ENCODE assay signal across 30 cellular contexts in genomic region chr2:178506949-178507348, GRCh38.
"Had no signal": no experiment of that assay in that cellular context is flagged by ENCODE, and none has a peak within 500 bp of the region (broad histone marks: within the 10 kb centered on the region; RNA-seq: fewer than 3 reads in every experiment).

No MANE protein-coding gene starts in this region.

- H3K4me3 ChIP-seq: adrenal gland, cardiac muscle cell, coronary artery, dorsolateral prefrontal cortex, gastrocnemius medialis, hepatocyte, mucosa of descending colon, ovary, skin epidermis, tibial artery had no signal

- ATAC-seq: sciatic nerve; stimulated activated memory B cell treated with anti-CD40 and anti-IgM and Interleukin-4, amounts not matched to agents 10 μg/mL and 1 μg/mL and 100 μg/mL, for 72 hours; stimulated activated naive CD8-positive, alpha-beta T cell treated with anti-CD3 and anti-CD28 coated beads, Interleukin-15, amount 100 ng/mL, for 72 hours had no signal

- H3K27ac Mint-ChIP-seq: activated CD4-positive, alpha-beta memory T cell treated with anti-CD3 and anti-CD28 coated beads, Interleukin-2, amount 10 ng/mL, durations not matched to agents 7 days and 5 days; activated CD4-positive, alpha-beta T cell treated with anti-CD3 and anti-CD28 coated beads, Interleukin-2, amount 10 ng/mL, durations not matched to agents 7 days and 5 days; activated naive CD8-positive, alpha-beta T cell; brain; nephron progenitor cell; progenitor cell of endocrine pancreas; WTC11 had no signal

- H3K27me3 Mint-ChIP-seq: activated CD4-positive, alpha-beta memory T cell treated with anti-CD3 and anti-CD28 coated beads, Interleukin-2, amount 10 ng/mL, durations not matched to agents 7 days and 5 days; activated CD4-positive, alpha-beta T cell treated with anti-CD3 and anti-CD28 coated beads, Interleukin-2, amount 10 ng/mL, durations not matched to agents 7 days and 5 days; activated naive CD8-positive, alpha-beta T cell; brain; progenitor cell of endocrine pancreas; stimulated activated memory B cell treated with anti-CD40 and anti-IgM and Interleukin-4, amounts not matched to agents 10 μg/mL and 1 μg/mL and 100 μg/mL, for 72 hours; stimulated activated naive CD8-positive, alpha-beta T cell treated with anti-CD3 and anti-CD28 coated beads, Interleukin-15, amount 100 ng/mL, for 72 hours had no signal

- H3K9me3 ChIP-seq: adrenal gland, gastrocnemius medialis, mucosa of descending colon, ovary, tibial artery had no signal

- H3K36me3 ChIP-seq: ovary had no signal

- DNase-seq: activated CD4-positive, alpha-beta memory T cell treated with anti-CD3 and anti-CD28 coated beads, Interleukin-2, amount 10 ng/mL, durations not matched to agents 7 days and 5 days; activated CD4-positive, alpha-beta T cell treated with anti-CD3 and anti-CD28 coated beads for 1 hour; activated CD4-positive, alpha-beta T cell treated with anti-CD3 and anti-CD28 coated beads, Interleukin-2, amount 10 ng/mL, durations not matched to agents 7 days and 5 days; activated naive CD4-positive, alpha-beta T cell treated with Interleukin-2 at 50 U/mL for 16 hours; activated T-cell treated with anti-CD3 and anti-CD28 coated beads, Interleukin-2, amount 50 U/mL, for 48 hours; adrenal gland; aorta; dorsolateral prefrontal cortex; effector memory CD4-positive, alpha-beta T cell; erythroblast; gastrocnemius medialis; islet precursor cell; left ventricle myocardium superior; mucosa of descending colon; nephron progenitor cell; ovary; stimulated activated CD4-positive, alpha-beta T cell treated with anti-CD3 and anti-CD28 coated beads, Interleukin-4, amount 100 ng/mL, for 4 hours; stimulated activated CD8-positive, alpha-beta memory T cell treated with anti-CD3 and anti-CD28 coated beads, Interleukin-4, amount 100 ng/mL, for 48 hours; stimulated activated naive CD8-positive, alpha-beta T cell treated with anti-CD3 and anti-CD28 coated beads, Interleukin-15, amount 100 ng/mL, for 72 hours; tibial artery had no signal

- H3K4me1 Mint-ChIP-seq: brain had no signal

- H3K27me3 ChIP-seq: adrenal gland, cardiac muscle cell, dorsolateral prefrontal cortex, gastrocnemius medialis, hepatocyte, ovary, tibial artery had no signal

- H3K4me3 Mint-ChIP-seq: activated CD4-positive, alpha-beta memory T cell treated with anti-CD3 and anti-CD28 coated beads, Interleukin-2, amount 10 ng/mL, durations not matched to agents 7 days and 5 days; activated CD4-positive, alpha-beta T cell treated with anti-CD3 and anti-CD28 coated beads, Interleukin-2, amount 10 ng/mL, durations not matched to agents 7 days and 5 days; activated naive CD8-positive, alpha-beta T cell; brain; nephron progenitor cell; stimulated activated memory B cell treated with anti-CD40 and anti-IgM and Interleukin-4, amounts not matched to agents 10 μg/mL and 1 μg/mL and 100 μg/mL, for 72 hours; stimulated activated naive CD8-positive, alpha-beta T cell treated with anti-CD3 and anti-CD28 coated beads, Interleukin-15, amount 100 ng/mL, for 72 hours; WTC11 had no signal

- H3K9me3 Mint-ChIP-seq: activated CD4-positive, alpha-beta memory T cell treated with anti-CD3 and anti-CD28 coated beads, Interleukin-2, amount 10 ng/mL, durations not matched to agents 7 days and 5 days; activated CD4-positive, alpha-beta T cell treated with anti-CD3 and anti-CD28 coated beads, Interleukin-2, amount 10 ng/mL, durations not matched to agents 7 days and 5 days; brain; nephron progenitor cell; stimulated activated memory B cell treated with anti-CD40 and anti-IgM and Interleukin-4, amounts not matched to agents 10 μg/mL and 1 μg/mL and 100 μg/mL, for 72 hours; stimulated activated naive CD8-positive, alpha-beta T cell treated with anti-CD3 and anti-CD28 coated beads, Interleukin-15, amount 100 ng/mL, for 72 hours; WTC11 had no signal

- H3K4me1 ChIP-seq: tibial artery had no signal

- H3K27ac ChIP-seq: adrenal gland, cardiac muscle cell, coronary artery, dorsolateral prefrontal cortex, gastrocnemius medialis, hepatocyte, ovary, skin epidermis, tibial artery had no signal
